20 cellular contexts compared by ENCODE assay signal in genomic region chr3:16945330-16945729, GRCh38.
A peak's percentile ranks its signal among the peaks of the same experiment; 100 is the strongest.
DNase-seq lines count a peak whose midpoint lies in the region; TF ChIP-seq lines count a peak whose summit lies in the region.
"Had no signal": no experiment of that assay in that cellular context is flagged by ENCODE, and none has a peak within 500 bp of the region (broad histone marks: within the 10 kb centered on the region; RNA-seq: fewer than 3 reads in every experiment).

No MANE protein-coding gene starts in this region.

- H3K79me2 ChIP-seq in osteoblast (ENCODE audit: insufficient read depth, low read length): no peaks in the 10 kb centered on the region

- H2AFZ ChIP-seq in osteoblast (ENCODE audit: low read length): no peak overlapping the region

- no peaks in the 10 kb centered on the region for H3K27me3 ChIP-seq in osteoblast (ENCODE audit: insufficient read depth, low read length)
- H3K27me3 ChIP-seq: ascending aorta, left lung, SJSA1 had no signal

- H3K36me3 ChIP-seq in osteoblast (ENCODE audit: insufficient read depth, low read length): no peaks in the 10 kb centered on the region
- H3K36me3 ChIP-seq: ascending aorta, left lung, SJSA1, thoracic aorta had no signal

- DNase-seq in EH (ENCODE audit: low read depth) (peak; percentile 63), HS-27A (ENCODE audit: low read depth) (peak; percentile 55), brain pericyte (ENCODE audit: low read depth, low spot score) (peak; percentile 10), glomerular endothelial cell (ENCODE audit: extremely low read depth, low read depth, low spot score) (peak; percentile 4), osteoblast (ENCODE audit: insufficient read length, low spot score, missing footprints) (no peak), germinal center (ENCODE audit: low spot score) (no peak)
- DNase-seq in activated T-cell treated with anti-CD3 and anti-CD28 coated beads, Interleukin-2, amount 50 U/mL, for 48 hours: no peak
- DNase-seq in activated CD4-positive, alpha-beta T cell treated with anti-CD3 and anti-CD28 coated beads, Interleukin-2, amount 50 U/mL, for 48 hours: no peak
- DNase-seq: activated CD8-positive, alpha-beta memory T cell treated with anti-CD3 and anti-CD28 coated beads for 24 hours; activated effector memory CD4-positive, alpha-beta T cell treated with Interleukin-2 at 50 U/mL for 16 hours; DMS53; endodermal cell; hippocampal formation; left lung; MM.1S; naive B cell; NCI-H2107 had no signal

- no peak for TF ChIP-seq CTCF in osteoblast (IDR thresholded peaks at IDR 0.05; ENCODE audit: extremely low read depth, low read depth, low read length)

- no peaks in the 10 kb centered on the region for H3K4me1 ChIP-seq in osteoblast (ENCODE audit: insufficient read depth, low read length)
- H3K4me1 ChIP-seq: ascending aorta, left lung, SJSA1 had no signal

- no peak overlapping the region for H3K4me3 ChIP-seq in osteoblast (ENCODE audit: insufficient read depth, low read length)
- H3K4me3 ChIP-seq: ascending aorta, left lung, SJSA1, thoracic aorta had no signal

- H3K27ac ChIP-seq in osteoblast (ENCODE audit: low read depth, low read length): no peak overlapping the region
- H3K27ac ChIP-seq: ascending aorta, left lung, SJSA1, thoracic aorta had no signal

- H3K9me3 ChIP-seq in osteoblast (ENCODE audit: low read depth, low read length): no peaks in the 10 kb centered on the region
- H3K9me3 ChIP-seq: ascending aorta, left lung, SJSA1, thoracic aorta had no signal

- no peak overlapping the region for H3K4me2 ChIP-seq in osteoblast (ENCODE audit: insufficient read depth, low read length)

- no peaks in the 10 kb centered on the region for H4K20me1 ChIP-seq in osteoblast (ENCODE audit: insufficient read depth, low read length)

Comparison
In these comparisons a context has a peak if more than half of its experiments do, and no peak if none do; other contexts are left out.
1. DNase-seq: peak in EH (single experiment), HS-27A (single experiment), brain pericyte (single experiment) and glomerular endothelial cell (single experiment); none in osteoblast (single experiment), activated T-cell treated with anti-CD3 and anti-CD28 coated beads, Interleukin-2, amount 50 U/mL, for 48 hours (0 of 2), germinal center (single experiment) and activated CD4-positive, alpha-beta T cell treated with anti-CD3 and anti-CD28 coated beads, Interleukin-2, amount 50 U/mL, for 48 hours (0 of 2).